21 cellular contexts compared by ENCODE assay signal in the genomic region with DNA sequence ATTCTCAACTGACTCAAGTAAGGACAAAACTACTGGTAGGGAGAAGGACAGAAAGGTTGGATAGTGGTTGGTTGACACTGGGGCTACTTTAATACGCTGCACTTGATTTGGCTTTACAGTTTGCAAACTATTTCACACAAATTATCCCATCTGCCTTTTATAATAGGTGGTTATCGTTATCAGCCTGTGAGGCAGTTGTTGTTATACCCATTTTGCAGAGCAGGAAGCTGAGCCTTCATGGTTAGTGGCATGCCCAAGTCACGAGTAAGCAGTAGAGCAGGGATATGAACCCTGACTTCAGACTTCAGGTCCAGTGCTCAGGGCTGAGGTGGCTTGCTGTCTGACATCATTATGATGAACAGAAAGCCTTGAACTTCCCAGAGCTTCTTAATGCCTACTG. TPM values are rescaled to one million over a fixed set of nuclear protein-coding genes. Genes with fewer than 3 reads are reported as not detected.
DNase-seq lines count a peak whose midpoint lies in the region; ATAC-seq and TF ChIP-seq lines count a peak whose summit lies in the region.
"Had no signal": no experiment of that assay in that cellular context is flagged by ENCODE, and none has a peak within 500 bp of the region (broad histone marks: within the 10 kb centered on the region; RNA-seq: fewer than 3 reads in every experiment).

No MANE protein-coding gene starts in this region.

- H4K20me1 ChIP-seq in GM23248 (ENCODE audit: insufficient read depth) (peaks cover 4% of the 10 kb centered on the region), smooth muscle cell (ENCODE audit: low read depth) (peaks cover 83% of the 10 kb centered on the region)

- H3F3A ChIP-seq in GM23248 (ENCODE audit: insufficient read depth) (peaks cover 61% of the 10 kb centered on the region), smooth muscle cell (ENCODE audit: low read depth) (peaks cover 33% of the 10 kb centered on the region)

- TF ChIP-seq POLR2A in gastroesophageal sphincter (IDR thresholded peaks at IDR 0.05) = no peak

- H3K27me3 ChIP-seq in GM23248 (replicated peaks; ENCODE audit: insufficient read depth) (no peaks in the 10 kb centered on the region), gastroesophageal sphincter (no peaks in the 10 kb centered on the region), smooth muscle cell (ENCODE audit: low read depth) (no peaks in the 10 kb centered on the region), H7 (ENCODE audit: control insufficient read depth, insufficient read depth, low read length) (peaks cover 7% of the 10 kb centered on the region), MG63 (no peaks in the 10 kb centered on the region)

- H2AFZ ChIP-seq in GM23248 (no peak overlapping the region), smooth muscle cell (ENCODE audit: low read depth) (no peak overlapping the region)
- H2AFZ ChIP-seq: neural progenitor cell had no signal

- no peak for DNase-seq in GM23248
- DNase-seq in RKO (ENCODE audit: low spot score) = peak; percentile 25
- DNase-seq in smooth muscle cell (lab: John Stamatoyannopoulos, UW; ENCODE audit: unreplicated experiment) = no peak
- DNase-seq in H7 = no peak
- no peak for DNase-seq in MG63
- DNase-seq: ACHN; activated CD4-positive, alpha-beta memory T cell treated with anti-CD3 and anti-CD28 coated beads, Interleukin-2, amount 10 ng/mL, durations not matched to agents 7 days and 5 days; activated CD4-positive, CD25-positive, alpha-beta regulatory T cell treated with anti-CD3 and anti-CD28 coated beads, Interleukin-2, amount 50 U/mL, for 72 hours; DMS79 treated with DMSO at 0.1 percent for 48 hours; effector CD8-positive, alpha-beta T cell; Kasumi-1; kidney; lower lobe of right lung; NCI-H187; NCI-H526; posterior cingulate gyrus; stimulated activated CD8-positive, alpha-beta memory T cell treated with anti-CD3 and anti-CD28 coated beads, Interleukin-4, amount 100 ng/mL, for 48 hours; T-helper 1 cell had no signal

- H3K36me3 ChIP-seq in GM23248 (ENCODE audit: low read depth) (0 out of 2 replicates have a peak, but pooled peaks cover 3% of the 10 kb centered on the region), gastroesophageal sphincter (no peaks in the 10 kb centered on the region), smooth muscle cell (ENCODE audit: low read depth) (no peaks in the 10 kb centered on the region), H7 (replicated peaks; ENCODE audit: control insufficient read depth, insufficient read depth, low read length) (no peaks in the 10 kb centered on the region), MG63 (peaks cover 16% of the 10 kb centered on the region)
- H3K36me3 ChIP-seq: lower lobe of right lung, neural progenitor cell had no signal

- H3K9ac ChIP-seq in GM23248 = no peak overlapping the region
- no peak overlapping the region for H3K9ac ChIP-seq in smooth muscle cell (ENCODE audit: low read depth)
- H3K9ac ChIP-seq: neural progenitor cell had no signal

- H3K79me2 ChIP-seq in GM23248 (ENCODE audit: insufficient read depth) = peaks cover 85% of the 10 kb centered on the region
- H3K79me2 ChIP-seq in smooth muscle cell (ENCODE audit: low read depth) = peaks cover 56% of the 10 kb centered on the region

- no peak overlapping the region for H3K4me3 ChIP-seq in GM23248
- no peak overlapping the region for H3K4me3 ChIP-seq in gastroesophageal sphincter
- H3K4me3 ChIP-seq in smooth muscle cell = no peak overlapping the region
- H3K4me3 ChIP-seq in H7 (ENCODE audit: insufficient read depth, low read depth, low read length) = no peak overlapping the region
- H3K4me3 ChIP-seq in MG63 = no peak overlapping the region
- H3K4me3 ChIP-seq: lower lobe of right lung, neural progenitor cell had no signal

- ATAC-seq in gastroesophageal sphincter (no peak), esophagus mucosa (no peak)
- ATAC-seq: lower lobe of right lung had no signal

- H3K27ac ChIP-seq in GM23248 (peak overlapping the region; percentile 99), gastroesophageal sphincter (peak overlapping the region in 3 of 4 donors; percentile 83 to 94 (median 87)), smooth muscle cell (ENCODE audit: low read depth) (peak overlapping the region; percentile 92)
- H3K27ac ChIP-seq: lower lobe of right lung, neural progenitor cell had no signal

- H3K9me3 ChIP-seq in GM23248 (ENCODE audit: low read depth) = no peaks in the 10 kb centered on the region
- H3K9me3 ChIP-seq in gastroesophageal sphincter = no peaks in the 10 kb centered on the region
- H3K9me3 ChIP-seq in smooth muscle cell (replicated peaks; ENCODE audit: low read depth) = no peaks in the 10 kb centered on the region
- H3K9me3 ChIP-seq in MG63 = no peaks in the 10 kb centered on the region
- H3K9me3 ChIP-seq: lower lobe of right lung had no signal

- TF ChIP-seq CTCF in gastroesophageal sphincter (IDR thresholded peaks at IDR 0.05) (no peak), smooth muscle cell (IDR thresholded peaks at IDR 0.05; ENCODE audit: borderline replicate concordance, insufficient read depth, poor library complexity, severe bottlenecking) (no peak)

- peak overlapping the region; percentile 48 for H3K4me2 ChIP-seq in GM23248 (ENCODE audit: unreplicated experiment)
- no peak overlapping the region for H3K4me2 ChIP-seq in smooth muscle cell
- H3K4me2 ChIP-seq: neural progenitor cell had no signal

- H3K4me1 ChIP-seq in GM23248 (ENCODE audit: insufficient read depth) (peaks cover 73% of the 10 kb centered on the region), gastroesophageal sphincter (peaks cover 15 to 79% (median 41%) of the 10 kb centered on the region in 3 donors), smooth muscle cell (ENCODE audit: low read depth) (peaks cover 50% of the 10 kb centered on the region)

- in situ Hi-C loops in GM23248 (cut with MboI) = no loop called here

- TF ChIP-seq EP300 in gastroesophageal sphincter (IDR thresholded peaks at IDR 0.05) = no peak

- no peaks in the 10 kb centered on the region for H3K9me2 ChIP-seq in GM23248 (ENCODE audit: insufficient read depth)

- 96 to 98% methylated on average over 3 of the region's 3 CpGs for WGBS in GM23248 (ENCODE audit: low coverage in 1 of 2, low lambda C conversion rate in 2 of 2, missing lambda C conversion rate in 2 of 2), 2 experiments
- WGBS in gastroesophageal sphincter (ENCODE audit: low coverage in 1 of 2), 2 donors = 90 to 100% methylated on average over 2 to 3 of the region's 3 CpGs
- 100% methylated on average over 3 of the region's 3 CpGs for WGBS in smooth muscle cell (ENCODE audit: low lambda C conversion rate)

RNA-seq across cellular contexts. Expression of gene CTIF, which starts 5.3 kb away (rescaled TPM):
- 46.8 and 49.2 TPM in 2 replicates for total RNA-seq in GM23248 (2014; rRNA removed; shearing (Covaris generic))
- polyA plus RNA-seq in GM23248 (2016; fragmentation: Nextera tagmentation; extraction: Ambion mirVana) = 19.6 and 21.5 TPM in 2 replicates
- 100 to 1,000 TPM in 2 of 4 donors, 10 to 100 TPM in 2; 31.4 to 124 (median 78.1) TPM for total RNA-seq in gastroesophageal sphincter
- 25.3 and 26.0 TPM in 2 replicates for total RNA-seq in smooth muscle cell
- 22.2 and 30.9 TPM in 2 replicates for polyA plus RNA-seq in smooth muscle cell
- total RNA-seq in H7 (2014; rRNA removed; shearing (Covaris generic)) = 9.8 and 25.7 TPM in 2 replicates
- total RNA-seq in esophagus mucosa = 14.0 TPM
- 10.2 and 20.6 TPM in 2 replicates for total RNA-seq in MG63 (2014; rRNA removed; shearing (Covaris generic); ENCODE audit: low replicate concordance)
